In genomic region chr12:3655331-3655900, GRCh38 we compare ENCODE assay signal across 8 cellular contexts.
DNase-seq lines count a peak whose midpoint lies in the region; ATAC-seq and TF ChIP-seq lines count a peak whose summit lies in the region.

No MANE protein-coding gene starts in this region.

- no peak for ATAC-seq in GM21367 (IDR thresholded peaks at IDR 0.05; ENCODE audit: unreplicated experiment)

- no peaks in the 10 kb centered on the region for H3K4me1 ChIP-seq in colonic mucosa

- H3K27me3 ChIP-seq in kidney epithelial cell (ENCODE audit: control insufficient read depth, insufficient read depth, low read length) (no peaks in the 10 kb centered on the region), colonic mucosa (no peaks in the 10 kb centered on the region)

- H3K27ac ChIP-seq in colonic mucosa: no peak overlapping the region

- no peak overlapping the region for H3K4me3 Mint-ChIP-seq in activated naive CD4-positive, alpha-beta T cell treated with anti-CD3 and anti-CD28 coated beads, Interleukin-2, amount 10 ng/mL, durations not matched to agents 7 days and 5 days

- no peaks in the 10 kb centered on the region for H3K9me3 Mint-ChIP-seq in activated naive CD4-positive, alpha-beta T cell treated with anti-CD3 and anti-CD28 coated beads, Interleukin-2, amount 10 ng/mL, durations not matched to agents 7 days and 5 days

- H3K36me3 Mint-ChIP-seq in activated naive CD4-positive, alpha-beta T cell treated with anti-CD3 and anti-CD28 coated beads, Interleukin-2, amount 10 ng/mL, durations not matched to agents 7 days and 5 days: peaks cover 51% of the 10 kb centered on the region

- DNase-seq in DMS 273 (lab: John Stamatoyannopoulos, UW; ENCODE audit: unreplicated experiment): peak; percentile 34
- no peak for DNase-seq in DMS 273 treated with DMSO at 0.1 percent for 48 hours (lab: John Stamatoyannopoulos, UW)
- peak; percentile 39 for DNase-seq in activated naive CD4-positive, alpha-beta T cell treated with anti-CD3 and anti-CD28 coated beads, Interleukin-2, amount 10 ng/mL, durations not matched to agents 7 days and 5 days
- DNase-seq in kidney epithelial cell (ENCODE audit: low read depth): no peak
- no peak for DNase-seq in activated T-cell treated with anti-CD3 and anti-CD28 coated beads, Interleukin-2, amount 50 U/mL, for 1 hour
- no peak for DNase-seq in colonic mucosa

- no peak overlapping the region for H3K9ac ChIP-seq in colonic mucosa (ENCODE audit: low read depth in 2 of 2, low read length in 2 of 2)

- H3K4me1 Mint-ChIP-seq in activated naive CD4-positive, alpha-beta T cell treated with anti-CD3 and anti-CD28 coated beads, Interleukin-2, amount 10 ng/mL, durations not matched to agents 7 days and 5 days: peaks cover 4% of the 10 kb centered on the region

- intact Hi-C loops in colonic mucosa (cut with DNase I): loop anchor here (5.0 kb wide), 1 partner anchor 122 kb away; no protein-coding TSS in a partner anchor

- H3K36me3 ChIP-seq in kidney epithelial cell (ENCODE audit: control insufficient read depth, insufficient read depth, low read length) (no peaks in the 10 kb centered on the region), colonic mucosa (no peaks in the 10 kb centered on the region)

- no peaks in the 10 kb centered on the region for H3K9me3 ChIP-seq in colonic mucosa

- peak; percentile 50 for TF ChIP-seq CTCF in LNCAP (IDR thresholded peaks at IDR 0.05)
- peak; percentile 35 for TF ChIP-seq CTCF in kidney epithelial cell (IDR thresholded peaks at IDR 0.05; ENCODE audit: insufficient read depth, low read length, poor library complexity, severe bottlenecking)
- TF ChIP-seq CTCF in colonic mucosa (IDR thresholded peaks at IDR 0.05): no peak

- CTCF ChIA-PET in activated naive CD4-positive, alpha-beta T cell treated with anti-CD3 and anti-CD28 coated beads, Interleukin-2, amount 10 ng/mL, durations not matched to agents 7 days and 5 days (lab: Charles Lee): interaction anchor here (0.7 to 1.4 kb wide), 8 partner anchors 10 to 151 kb away, joined by 3 to 8 read pairs (median 3); no protein-coding TSS in a partner anchor

- H3K4me3 ChIP-seq in kidney epithelial cell (ENCODE audit: low read depth, low read length) (no peak overlapping the region), colonic mucosa (no peak overlapping the region)

- no peaks in the 10 kb centered on the region for H3K27me3 Mint-ChIP-seq in activated naive CD4-positive, alpha-beta T cell treated with anti-CD3 and anti-CD28 coated beads, Interleukin-2, amount 10 ng/mL, durations not matched to agents 7 days and 5 days

- H3K27ac Mint-ChIP-seq in activated naive CD4-positive, alpha-beta T cell treated with anti-CD3 and anti-CD28 coated beads, Interleukin-2, amount 10 ng/mL, durations not matched to agents 7 days and 5 days: no peak overlapping the region

Comparison
In these comparisons a context has a peak if more than half of its experiments do, and no peak if none do; other contexts are left out.
1. DNase-seq: peak in DMS 273 (single experiment) and activated naive CD4-positive, alpha-beta T cell treated with anti-CD3 and anti-CD28 coated beads, Interleukin-2, amount 10 ng/mL, durations not matched to agents 7 days and 5 days (single experiment); none in DMS 273 treated with DMSO at 0.1 percent for 48 hours (single experiment), kidney epithelial cell (single experiment), activated T-cell treated with anti-CD3 and anti-CD28 coated beads, Interleukin-2, amount 50 U/mL, for 1 hour (single experiment) and colonic mucosa (single experiment).